9 cellular contexts compared by ENCODE assay signal in the genomic region with DNA sequence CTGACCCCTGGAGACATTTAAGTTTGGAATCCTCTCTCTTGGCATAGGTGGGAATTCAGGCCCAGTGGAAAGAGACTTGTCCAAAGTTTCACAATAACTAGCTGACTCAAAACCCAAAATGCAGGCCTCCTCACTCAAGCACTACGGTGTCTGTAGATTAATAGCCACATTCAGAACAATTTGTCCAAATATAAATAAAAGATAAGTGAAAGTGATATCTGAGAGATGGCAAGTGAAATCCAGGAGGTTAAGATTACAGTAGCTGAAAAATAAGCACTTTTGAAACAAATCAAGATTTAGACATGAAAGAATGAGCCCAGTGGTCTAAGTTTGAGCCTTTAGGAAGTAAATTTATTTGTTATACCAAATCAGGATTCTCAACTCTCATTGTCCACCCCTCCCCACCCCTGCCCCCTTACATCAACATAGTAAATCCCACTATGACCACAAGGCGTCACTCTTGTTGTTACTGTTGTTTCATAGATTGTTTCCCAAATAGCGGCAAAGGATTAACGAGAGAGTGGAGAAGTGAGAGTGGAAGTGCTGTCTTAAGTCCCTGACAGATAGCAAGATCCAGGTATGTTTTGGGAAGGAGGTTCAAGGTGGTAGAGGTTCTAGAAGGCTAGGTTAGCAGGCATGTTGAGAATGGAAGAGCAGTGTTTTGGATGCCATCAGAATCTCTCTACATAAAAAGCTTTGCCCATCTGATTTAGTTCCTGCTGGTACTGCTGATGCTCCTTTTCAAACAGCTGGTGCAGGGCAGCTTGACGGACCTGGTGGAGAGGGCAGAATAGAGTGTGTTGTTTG. TPM values are rescaled to one million over a fixed set of nuclear protein-coding genes. Genes with fewer than 3 reads are reported as not detected.
DNase-seq lines count a peak whose midpoint lies in the region; ATAC-seq and TF ChIP-seq lines count a peak whose summit lies in the region.
"Had no signal": no experiment of that assay in that cellular context is flagged by ENCODE, and none has a peak within 500 bp of the region (broad histone marks: within the 10 kb centered on the region; RNA-seq: fewer than 3 reads in every experiment).

No MANE protein-coding gene starts in this region.

- H3K4me1 ChIP-seq in RWPE2 (ENCODE audit: insufficient read depth, poor library complexity, severe bottlenecking): peaks cover 5% of the 10 kb centered on the region
- no peaks in the 10 kb centered on the region for H3K4me1 ChIP-seq in thyroid gland

- ATAC-seq in RWPE2 (ENCODE audit: low read depth) (0 out of 3 replicates have a peak, but pooled peaks have one; percentile 32), left colon (peak; percentile 65), GM18520 (IDR thresholded peaks at IDR 0.05; ENCODE audit: unreplicated experiment) (no peak)

- H3K4me3 ChIP-seq in RWPE2 (ENCODE audit: severe bottlenecking): no peak overlapping the region
- H3K4me3 ChIP-seq in thyroid gland (replicated peaks in 1 of 3): no peak overlapping the region
- H3K4me3 ChIP-seq: BLaER1 treated with 17β-estradiol and CSF1 and Interleukin-3, amounts not matched to agents 10 nM and 100 nM had no signal

- H3K9me3 ChIP-seq in RWPE2 (ENCODE audit: severe bottlenecking): no peaks in the 10 kb centered on the region
- no peaks in the 10 kb centered on the region for H3K9me3 ChIP-seq in thyroid gland
- H3K9me3 ChIP-seq: BLaER1 treated with 17β-estradiol and CSF1 and Interleukin-3, amounts not matched to agents 10 nM and 100 nM had no signal

- H3K36me3 ChIP-seq in RWPE2 (ENCODE audit: low read depth): no peaks in the 10 kb centered on the region
- no peaks in the 10 kb centered on the region for H3K36me3 ChIP-seq in thyroid gland
- H3K36me3 ChIP-seq: BLaER1 treated with 17β-estradiol and CSF1 and Interleukin-3, amounts not matched to agents 10 nM and 100 nM had no signal

- TF ChIP-seq CTCF in RWPE2 (IDR thresholded peaks at IDR 0.05; ENCODE audit: poor library complexity, severe bottlenecking) (peak; percentile 82), thyroid gland (IDR thresholded peaks at IDR 0.05) (peak in 3 of 6 experiments; percentile 36 to 60 (median 40))

- DNase-seq in NCI-H2196 (lab: John Stamatoyannopoulos, UW; ENCODE audit: unreplicated experiment): peak; percentile 33
- no peak for DNase-seq in NCI-H2196 treated with DMSO at 0.1 percent for 48 hours (lab: John Stamatoyannopoulos, UW; ENCODE audit: unreplicated experiment)
- DNase-seq in HuH-7.5 (ENCODE audit: low spot score): peak; percentile 52
- no peak for DNase-seq in RWPE2 (ENCODE audit: low spot score)
- DNase-seq in central memory CD4-positive, alpha-beta T cell: peak; percentile 50
- peak in 1 of 2 donors; percentile 20 for DNase-seq in left colon
- peak; percentile 17 to 32 for DNase-seq in thyroid gland

- H3K27ac ChIP-seq in RWPE2 (ENCODE audit: poor library complexity, severe bottlenecking) (peak overlapping the region; percentile 9), thyroid gland (no peak overlapping the region)

- intact Hi-C loops in left colon (cut with DNase I, micrococcal nuclease): no loop called here
- intact Hi-C loops in thyroid gland (cut with DNase I): no loop called here

- 17 to 18% methylated on average over 5 of the region's 5 CpGs for WGBS in thyroid gland, 2 donors

- no peak for TF ChIP-seq POLR2A in thyroid gland (IDR thresholded peaks at IDR 0.05)

- H3K27me3 ChIP-seq in RWPE2 (ENCODE audit: insufficient read depth, poor library complexity, severe bottlenecking) (no peaks in the 10 kb centered on the region), thyroid gland (no peaks in the 10 kb centered on the region)
- H3K27me3 ChIP-seq: BLaER1 treated with 17β-estradiol and CSF1 and Interleukin-3, amounts not matched to agents 10 nM and 100 nM had no signal

RNA-seq across cellular contexts. Expression of gene TPM3, which starts 7.1 kb away (rescaled TPM):
- 100 to 1,000 TPM; 490 to 491 TPM for total RNA-seq in left colon
- total RNA-seq in thyroid gland: 100 to 1,000 TPM; 227 to 352 (median 298) TPM

RNA-seq across cellular contexts. Expression of gene CFAP141, which starts 7.2 kb away (rescaled TPM):
- total RNA-seq in left colon (not detected), thyroid gland (not detected)

RNA-seq across cellular contexts. Expression of gene UBAP2L, which starts 21.8 kb away (rescaled TPM):
- total RNA-seq in left colon (10 to 100 TPM; 78.5 to 90.2 TPM), thyroid gland (100 to 1,000 TPM in 2 of 4 donors, 10 to 100 TPM in 2; 57.8 to 102 (median 88.8) TPM)

RNA-seq across cellular contexts. Expression of gene NUP210L, which starts 44.1 kb away (rescaled TPM):
- under 1 TPM in 1 of 2 donors, not detected in 1; 0.06 TPM for total RNA-seq in left colon
- total RNA-seq in thyroid gland: under 1 TPM in 3 of 4 donors, not detected in 1; 0.13 to 0.38 (median 0.22) TPM

Comparison
In these comparisons a context has a peak if more than half of its experiments do, and no peak if none do; other contexts are left out.
1. DNase-seq: peak in NCI-H2196 (single experiment), HuH-7.5 (single experiment), central memory CD4-positive, alpha-beta T cell (single experiment) and thyroid gland (2 of 2); none in NCI-H2196 treated with DMSO at 0.1 percent for 48 hours (single experiment) and RWPE2 (single experiment).